ENCODE assay signal across 23 cellular contexts in the genomic region with DNA sequence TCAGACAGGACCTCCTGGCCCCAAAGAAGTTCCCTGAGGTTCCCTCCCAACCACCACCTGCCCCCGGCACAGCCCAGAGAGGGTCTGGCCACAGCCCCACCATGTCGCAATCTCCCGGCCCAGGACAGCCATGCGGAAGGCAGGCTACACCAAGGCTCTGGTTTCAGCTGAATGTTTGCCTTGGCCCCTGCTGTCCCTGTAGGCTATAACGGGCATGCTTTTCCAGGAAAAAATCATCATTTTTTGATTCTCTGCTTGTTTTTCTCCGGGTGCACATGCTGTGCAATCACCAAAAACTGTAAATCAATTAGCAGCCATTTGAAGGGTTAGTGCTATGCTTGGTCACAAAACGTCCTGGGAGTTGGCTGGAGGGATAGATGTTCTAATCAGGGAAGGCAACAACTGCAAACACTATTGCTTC.
DNase-seq lines count a peak whose midpoint lies in the region; ATAC-seq and TF ChIP-seq lines count a peak whose summit lies in the region.
"Had no signal": no experiment of that assay in that cellular context is flagged by ENCODE, and none has a peak within 500 bp of the region (broad histone marks: within the 10 kb centered on the region; RNA-seq: fewer than 3 reads in every experiment).

No MANE protein-coding gene starts in this region.

- TF ChIP-seq CTCF in left ventricle myocardium inferior (IDR thresholded peaks at IDR 0.05; ENCODE audit: borderline replicate concordance) (no peak), sigmoid colon (IDR thresholded peaks at IDR 0.05) (no peak), GM13976 (IDR thresholded peaks at IDR 0.05; ENCODE audit: borderline replicate concordance, control extremely low read depth, extremely low read depth, insufficient read depth, missing control alignments) (no peak)

- H3K27ac ChIP-seq in left ventricle myocardium inferior (replicated peaks) (no peak overlapping the region), right cardiac atrium (ENCODE audit: low read length) (no peak overlapping the region), sigmoid colon (no peak overlapping the region)
- H3K27ac ChIP-seq in naive thymus-derived CD4-positive, alpha-beta T cell (ENCODE audit: low read depth, low read length), result no peak overlapping the region

- no peak for TF ChIP-seq EP300 in sigmoid colon (IDR thresholded peaks at IDR 0.05)

- peaks cover 0 to 3% (median 0%) of the 10 kb centered on the region in 7 donors for H3K4me1 Mint-ChIP-seq in naive thymus-derived CD4-positive, alpha-beta T cell
- H3K4me1 Mint-ChIP-seq: CD4-positive, CD25-positive, alpha-beta regulatory T cell; central memory CD8-positive, alpha-beta T cell; WTC11 had no signal

- H3K36me3 ChIP-seq in left ventricle myocardium inferior, result no peaks in the 10 kb centered on the region
- no peaks in the 10 kb centered on the region for H3K36me3 ChIP-seq in sigmoid colon
- H3K36me3 ChIP-seq in naive thymus-derived CD4-positive, alpha-beta T cell (ENCODE audit: control insufficient read depth in 2 of 3, insufficient read depth in 3 of 3, low read length in 3 of 3), result no peaks in the 10 kb centered on the region

- whole genome bisulfite sequencing in right cardiac atrium, result 38% methylated on average over 7 of the region's 7 CpGs
- 45 to 66% methylated on average over 7 of the region's 7 CpGs for WGBS in sigmoid colon, 2 donors

- H3K4me3 ChIP-seq in left ventricle myocardium inferior (no peak overlapping the region), right cardiac atrium (ENCODE audit: low read length) (no peak overlapping the region), sigmoid colon (no peak overlapping the region)
- no peak overlapping the region for H3K4me3 ChIP-seq in naive thymus-derived CD4-positive, alpha-beta T cell (ENCODE audit: low read length)

- DNase-seq in Right ventricle myocardium superior (peak; percentile 59), left ventricle myocardium inferior (no peak), right cardiac atrium (peak; percentile 56 to 86 (median 77)), sigmoid colon (peak; percentile 77), Ammon's horn (ENCODE audit: low spot score) (no peak), GM13976 (ENCODE audit: low spot score) (no peak)
- DNase-seq in naive thymus-derived CD4-positive, alpha-beta T cell, result no peak
- DNase-seq: 8988T; activated CD8-positive, alpha-beta memory T cell treated with anti-CD3 and anti-CD28 coated beads for 24 hours; CD4-positive, CD25-positive, alpha-beta regulatory T cell; DMS79 treated with DMSO at 0.1 percent for 48 hours; effector memory CD8-positive, alpha-beta T cell; foreskin melanocyte; H7; KBM-7; NCI-H1092; NCI-H2107; NCI-H69; retina had no signal

- intact Hi-C loops in Right ventricle myocardium superior (cut with DNase I) (no loop called here), left ventricle myocardium inferior (cut with micrococcal nuclease) (no loop called here), right cardiac atrium (cut with DNase I) (no loop called here), sigmoid colon (cut with DNase I) (no loop called here)
- intact Hi-C loops in naive thymus-derived CD4-positive, alpha-beta T cell (cut with micrococcal nuclease), result no loop called here

- no peak for TF ChIP-seq POLR2A in sigmoid colon (IDR thresholded peaks at IDR 0.05)

- ATAC-seq in Right ventricle myocardium superior (ENCODE audit: poor library complexity), result peak; percentile 61
- peak; percentile 78 to 85 for ATAC-seq in right cardiac atrium
- ATAC-seq in HG03469 (IDR thresholded peaks at IDR 0.05; ENCODE audit: unreplicated experiment), result no peak
- ATAC-seq in naive thymus-derived CD4-positive, alpha-beta T cell, result no peak
- ATAC-seq: effector memory CD8-positive, alpha-beta T cell; WTC11 had no signal

- H3K27me3 ChIP-seq in left ventricle myocardium inferior (ENCODE audit: low read depth), result peaks cover 88% of the 10 kb centered on the region
- H3K27me3 ChIP-seq in right cardiac atrium (ENCODE audit: control insufficient read depth, insufficient read depth), result no peaks in the 10 kb centered on the region
- no peaks in the 10 kb centered on the region for H3K27me3 ChIP-seq in sigmoid colon
- no peaks in the 10 kb centered on the region for H3K27me3 ChIP-seq in naive thymus-derived CD4-positive, alpha-beta T cell (ENCODE audit: control insufficient read depth in 2 of 2, insufficient read depth in 2 of 2, low read length in 2 of 2)

- peaks cover 0 to 5% (median 0%) of the 10 kb centered on the region in 11 donors for H3K9me3 Mint-ChIP-seq in naive thymus-derived CD4-positive, alpha-beta T cell
- H3K9me3 Mint-ChIP-seq: activated T-helper 1 cell treated with anti-CD3 and anti-CD28 coated beads, Interleukin-12 subunit alpha, Interleukin-12 subunit beta, Interleukin-2, Interleukin-4 antibody, amounts not matched to agents 30 ng/mL and 10 ng/mL and 1 ng/mL, durations not matched to agents 14 hours and 24 hours and 36 hours; central memory CD8-positive, alpha-beta T cell; effector memory CD8-positive, alpha-beta T cell had no signal

- H3K9me3 ChIP-seq in left ventricle myocardium inferior (replicated peaks) (peaks cover 1% of the 10 kb centered on the region), right cardiac atrium (ENCODE audit: control insufficient read depth, low read length) (no peaks in the 10 kb centered on the region), sigmoid colon (no peaks in the 10 kb centered on the region)
- no peaks in the 10 kb centered on the region for H3K9me3 ChIP-seq in naive thymus-derived CD4-positive, alpha-beta T cell (ENCODE audit: control insufficient read depth in 2 of 3, low read length in 3 of 3)

- H3K27ac Mint-ChIP-seq in naive thymus-derived CD4-positive, alpha-beta T cell, result no peak overlapping the region
- H3K27ac Mint-ChIP-seq: activated T-helper 1 cell treated with anti-CD3 and anti-CD28 coated beads, Interleukin-12 subunit alpha, Interleukin-12 subunit beta, Interleukin-2, Interleukin-4 antibody, amounts not matched to agents 30 ng/mL and 10 ng/mL and 1 ng/mL, durations not matched to agents 14 hours and 24 hours and 36 hours; CD4-positive, CD25-positive, alpha-beta regulatory T cell; effector memory CD8-positive, alpha-beta T cell; WTC11 had no signal

- peaks cover 42 to 59% (median 45%) of the 10 kb centered on the region in 5 donors for H3K27me3 Mint-ChIP-seq in naive thymus-derived CD4-positive, alpha-beta T cell

- H3K36me3 Mint-ChIP-seq in naive thymus-derived CD4-positive, alpha-beta T cell, result no peaks in the 10 kb centered on the region
- H3K36me3 Mint-ChIP-seq: CD4-positive, CD25-positive, alpha-beta regulatory T cell; WTC11 had no signal

- no peak overlapping the region for H3K4me3 Mint-ChIP-seq in naive thymus-derived CD4-positive, alpha-beta T cell
- H3K4me3 Mint-ChIP-seq: activated T-helper 1 cell treated with anti-CD3 and anti-CD28 coated beads, Interleukin-12 subunit alpha, Interleukin-12 subunit beta, Interleukin-2, Interleukin-4 antibody, amounts not matched to agents 30 ng/mL and 10 ng/mL and 1 ng/mL, durations not matched to agents 14 hours and 24 hours and 36 hours; CD4-positive, CD25-positive, alpha-beta regulatory T cell; central memory CD8-positive, alpha-beta T cell; effector memory CD8-positive, alpha-beta T cell; WTC11 had no signal

- in situ Hi-C loops in GM13976 (cut with MboI; ENCODE audit: low sequenced_read_pairs, unreplicated experiment), result loop anchor here (25.0 kb wide), 1 partner anchor 582 kb away; no protein-coding TSS in a partner anchor

- CTCF ChIA-PET in naive thymus-derived CD4-positive, alpha-beta T cell (lab: Charles Lee), result no interaction called here

- H3K4me1 ChIP-seq in left ventricle myocardium inferior (no peaks in the 10 kb centered on the region), right cardiac atrium (ENCODE audit: control insufficient read depth, insufficient read depth, low read length) (peaks cover 3% of the 10 kb centered on the region), sigmoid colon (peaks cover 0 to 10% (median 6%) of the 10 kb centered on the region in 4 donors)
- H3K4me1 ChIP-seq in naive thymus-derived CD4-positive, alpha-beta T cell (ENCODE audit: control insufficient read depth in 2 of 2, insufficient read depth in 2 of 2, low read length in 2 of 2), result no peaks in the 10 kb centered on the region

- POLR2A ChIA-PET in naive thymus-derived CD4-positive, alpha-beta T cell (lab: Charles Lee), result no interaction called here

Comparison
In these comparisons a context has a peak if more than half of its experiments do, and no peak if none do; other contexts are left out.
1. DNase-seq: peak in Right ventricle myocardium superior (single experiment), right cardiac atrium (3 of 3) and sigmoid colon (single experiment); none in left ventricle myocardium inferior (single experiment), Ammon's horn (single experiment), GM13976 (single experiment) and naive thymus-derived CD4-positive, alpha-beta T cell (0 of 9).
2. ATAC-seq: peak in Right ventricle myocardium superior (single experiment) and right cardiac atrium (2 of 2); none in HG03469 (single experiment) and naive thymus-derived CD4-positive, alpha-beta T cell (single experiment).